Comparison of ENCODE assay signal across 9 cellular contexts in genomic region chr3:128492353-128493220, GRCh38. TPM values are rescaled to one million over a fixed set of nuclear protein-coding genes. Genes with fewer than 3 reads are reported as not detected.
DNase-seq lines count a peak whose midpoint lies in the region; ATAC-seq and TF ChIP-seq lines count a peak whose summit lies in the region.
"Had no signal": no experiment of that assay in that cellular context is flagged by ENCODE, and none has a peak within 500 bp of the region (broad histone marks: within the 10 kb centered on the region; RNA-seq: fewer than 3 reads in every experiment).

Gene GATA2 (minus strand): TSS chr3:128493201. CDS start chr3:128487031, 6,170 bp downstream.

- peak within 1 kb of the TSS; percentile 9 to 85 (median 26) for H3K4me3 ChIP-seq in spleen

- peaks cover 0 to 9% (median 0%) of the 10 kb centered on the region in 6 donors for H3K36me3 ChIP-seq in spleen
- H3K36me3 ChIP-seq: neutrophil had no signal

- POLR2A ChIA-PET in RWPE1 (lab: Yijun Ruan, JAX; ENCODE audit: low non-redundant PET): no interaction called here

- TF ChIP-seq CTCF in RWPE1 (conservative IDR thresholded peaks at IDR 0.05; ENCODE audit: low read depth) (peak; percentile 17; the same call in 1 of the 2 replicates), glutamatergic neuron (IDR thresholded peaks at IDR 0.05; ENCODE audit: partially characterized antibody, unreplicated experiment) (no peak), spleen (IDR thresholded peaks at IDR 0.05 in 8 of 11, conservative IDR thresholded peaks at IDR 0.05 in 3 of 11) (no peak)

- intact Hi-C loops in spleen (cut with DNase I; ENCODE audit: low total_unique reads): no loop called here

- H3K9me3 ChIP-seq in spleen: no peaks in the 10 kb centered on the region
- H3K9me3 ChIP-seq: neutrophil had no signal

- peaks cover 13% of the 10 kb centered on the region for H3K9me3 Mint-ChIP-seq in glutamatergic neuron (ENCODE audit: unreplicated experiment)

- TF ChIP-seq POLR2A in spleen (IDR thresholded peaks at IDR 0.05): no peak

- peak; percentile 10 for DNase-seq in NCI-H345 treated with DMSO at 0.1 percent for 48 hours (lab: John Stamatoyannopoulos, UW; ENCODE audit: unreplicated experiment)
- DNase-seq in NCI-H345 (lab: John Stamatoyannopoulos, UW): no peak
- DNase-seq in RWPE1 (ENCODE audit: low spot score): no peak
- peak; percentile 62 for DNase-seq in glutamatergic neuron
- DNase-seq in spleen: peak; percentile 78
- no peak for DNase-seq in germinal center (ENCODE audit: low spot score)
- DNase-seq in amygdala (lab: John Stamatoyannopoulos, UW): no peak

- H3K27ac ChIP-seq in RWPE1 (no peak within 1 kb of the TSS), spleen (no peak within 1 kb of the TSS)
- H3K27ac ChIP-seq: neutrophil had no signal

- H3K27me3 ChIP-seq in spleen (replicated peaks in 1 of 7): peaks cover 0 to 99% (median 79%) of the 10 kb centered on the region in 7 donors

- H3K4me3 Mint-ChIP-seq in glutamatergic neuron (ENCODE audit: unreplicated experiment): peak within 1 kb of the TSS; percentile 73

- 16 to 29% (median 22%) methylated on average over 24 to 89 of the region's 89 CpGs for WGBS in spleen, 5 donors

- peaks cover 29% of the 10 kb centered on the region for H3K27me3 Mint-ChIP-seq in glutamatergic neuron (ENCODE audit: unreplicated experiment)

- CTCF ChIA-PET in RWPE1 (lab: Yijun Ruan, JAX): no interaction called here

- H3K36me3 Mint-ChIP-seq in glutamatergic neuron (ENCODE audit: unreplicated experiment): peaks cover 5% of the 10 kb centered on the region

- peaks cover 30 to 89% (median 74%) of the 10 kb centered on the region in 6 donors for H3K4me1 ChIP-seq in spleen

- H3K4me1 Mint-ChIP-seq in glutamatergic neuron (ENCODE audit: low read depth, unreplicated experiment): peaks cover 8% of the 10 kb centered on the region

- ATAC-seq in GM19023 (IDR thresholded peaks at IDR 0.05; ENCODE audit: unreplicated experiment): no peak

- H3K27ac Mint-ChIP-seq in glutamatergic neuron (ENCODE audit: unreplicated experiment): peak within 1 kb of the TSS; percentile 76

RNA-seq across cellular contexts. Expression of gene GATA2, which starts in this region (rescaled TPM):
- total RNA-seq in glutamatergic neuron (ENCODE audit: unreplicated experiment) (3.6 TPM), spleen (10 to 100 TPM; 14.4 to 28.6 (median 19.3) TPM)
- polyA plus RNA-seq in spleen: 10 to 100 TPM in 1 of 3 donors, 1 to 10 TPM in 2; 2.2 to 11.9 (median 3.4) TPM

Comparison
In these comparisons a context has a peak if more than half of its experiments do, and no peak if none do; other contexts are left out.
1. DNase-seq: peak in NCI-H345 treated with DMSO at 0.1 percent for 48 hours (single experiment), glutamatergic neuron (single experiment) and spleen (single experiment); none in NCI-H345 (single experiment), RWPE1 (single experiment), germinal center (single experiment) and amygdala (0 of 56).